1 cellular context compared by ENCODE assay signal in genomic region chr2:112481050-112481527, GRCh38.
TF ChIP-seq lines count a peak whose summit lies in the region.

No MANE protein-coding gene starts in this region.

TF ChIP-seq in HepG2, 621 proteins besides CTCF, POLR2A, EP300 and RAD21 (continued from another document and continues in another):
- TF ChIP-seq SNAPC4 (CRISPR knock-in tag; IDR thresholded peaks at IDR 0.05) = peak; percentile 39; the same call in 1 of the 2 replicates
- TF ChIP-seq ZNF614 (CRISPR knock-in tag; IDR thresholded peaks at IDR 0.05; ENCODE audit: borderline replicate concordance) = 0 out of 2 replicates have a peak, but pooled peaks have one; percentile 29
- no peak for TF ChIP-seq ARID2 (CRISPR knock-in tag; IDR thresholded peaks at IDR 0.05; ENCODE audit: borderline replicate concordance)
- 0 out of 2 replicates have a peak, but pooled peaks have one; percentile 79 for TF ChIP-seq ZNF383 (CRISPR knock-in tag; IDR thresholded peaks at IDR 0.05; ENCODE audit: borderline replicate concordance)
- TF ChIP-seq IKZF5 (CRISPR knock-in tag; IDR thresholded peaks at IDR 0.05) = peak; percentile 52; the same call in 1 of the 2 replicates
- no peak for TF ChIP-seq CREB1 (IDR thresholded peaks at IDR 0.05)
- TF ChIP-seq CREB1 (CRISPR knock-in tag; IDR thresholded peaks at IDR 0.05) = no peak
- TF ChIP-seq AGO2 (optimal IDR thresholded peaks at IDR 0.05; ENCODE audit: low read depth, low read length) = peak; percentile 35
- TF ChIP-seq TCF12 (IDR thresholded peaks at IDR 0.05) = no peak
- no peak; the same call in 1 of the 2 replicates for TF ChIP-seq TCF12 (CRISPR knock-in tag; IDR thresholded peaks at IDR 0.05)
- TF ChIP-seq PHF5A (CRISPR knock-in tag; IDR thresholded peaks at IDR 0.05; ENCODE audit: low read depth, unreplicated experiment) = no peak
- no peak for TF ChIP-seq ZNF556 (CRISPR knock-in tag; IDR thresholded peaks at IDR 0.05; ENCODE audit: borderline replicate concordance)
- TF ChIP-seq HNRNPH1 (optimal IDR thresholded peaks at IDR 0.05; ENCODE audit: low read depth, low read length) = no peak
- peak; percentile 66; the same call in 1 of the 2 replicates for TF ChIP-seq MAX (IDR thresholded peaks at IDR 0.05)
- TF ChIP-seq JUND (CRISPR knock-in tag; IDR thresholded peaks at IDR 0.05) = no peak
- no peak; the same call in 1 of the 2 replicates for TF ChIP-seq HINFP (CRISPR knock-in tag; IDR thresholded peaks at IDR 0.05; ENCODE audit: low read depth)
- TF ChIP-seq NFE2L2 (IDR thresholded peaks at IDR 0.05; ENCODE audit: low read length) = peak; percentile 16; the same call in 1 of the 2 replicates
- peak; percentile 84 for TF ChIP-seq SAP130 (CRISPR knock-in tag; IDR thresholded peaks at IDR 0.05; ENCODE audit: low read depth)
- TF ChIP-seq ZNF788 (CRISPR knock-in tag; IDR thresholded peaks at IDR 0.05; ENCODE audit: borderline replicate concordance) = peak; percentile 29; the same call in 1 of the 2 replicates
- TF ChIP-seq ELF4 (CRISPR knock-in tag; IDR thresholded peaks at IDR 0.05; ENCODE audit: borderline replicate concordance) = 0 out of 2 replicates have a peak, but pooled peaks have one; percentile 49
- peak; percentile 83 for TF ChIP-seq ASH2L (IDR thresholded peaks at IDR 0.05; ENCODE audit: insufficient read length, low read depth, low read length)
- TF ChIP-seq CBFB (CRISPR knock-in tag; IDR thresholded peaks at IDR 0.05) = peak; percentile 66; the same call in 1 of the 2 replicates
- TF ChIP-seq ZFP36 (IDR thresholded peaks at IDR 0.05; ENCODE audit: borderline replicate concordance, low read depth, low read length, partially characterized antibody) = no peak
- peak; percentile 65; the same call in 1 of the 2 replicates for TF ChIP-seq KDM5A (IDR thresholded peaks at IDR 0.05; ENCODE audit: borderline replicate concordance, low read length)
- peak; percentile 32; the same call in 1 of the 2 replicates for TF ChIP-seq PHF8 (CRISPR knock-in tag; IDR thresholded peaks at IDR 0.05)
- TF ChIP-seq ZBTB33 (CRISPR knock-in tag; IDR thresholded peaks at IDR 0.05) = no peak; the same call in 1 of the 2 replicates
- 0 out of 2 replicates have a peak, but pooled peaks have one; percentile 18 for TF ChIP-seq RELA (CRISPR knock-in tag; IDR thresholded peaks at IDR 0.05)
- 0 out of 2 replicates have a peak, but pooled peaks have one; percentile 16 for TF ChIP-seq ETV6 (CRISPR knock-in tag; conservative IDR thresholded peaks at IDR 0.05)
- TF ChIP-seq PRDM10 (CRISPR knock-in tag; IDR thresholded peaks at IDR 0.05; ENCODE audit: low read depth) = no peak; the same call in 1 of the 2 replicates
- TF ChIP-seq ZNF570 (CRISPR knock-in tag; IDR thresholded peaks at IDR 0.05; ENCODE audit: borderline replicate concordance) = no peak
- TF ChIP-seq KDM3A (CRISPR knock-in tag; IDR thresholded peaks at IDR 0.05; ENCODE audit: low read depth) = peak; percentile 71; the same call in 1 of the 2 replicates
- TF ChIP-seq ZNF704 (CRISPR knock-in tag; IDR thresholded peaks at IDR 0.05; ENCODE audit: borderline replicate concordance) = peak; percentile 75; the same call in 1 of the 2 replicates
- TF ChIP-seq CSRNP1 (CRISPR knock-in tag; IDR thresholded peaks at IDR 0.05) = no peak; the same call in 1 of the 2 replicates
- TF ChIP-seq CENPX (CRISPR knock-in tag; IDR thresholded peaks at IDR 0.05) = no peak
- no peak for TF ChIP-seq ZKSCAN1 (IDR thresholded peaks at IDR 0.05; ENCODE audit: low read length)
- TF ChIP-seq ZNF124 (CRISPR knock-in tag; IDR thresholded peaks at IDR 0.05) = peak; percentile 92
- TF ChIP-seq ZBTB20 (CRISPR knock-in tag; IDR thresholded peaks at IDR 0.05; ENCODE audit: borderline replicate concordance, low read depth) = peak; percentile 62; the same call in 1 of the 2 replicates
- TF ChIP-seq FOXC1 (CRISPR knock-in tag; IDR thresholded peaks at IDR 0.05; ENCODE audit: borderline replicate concordance) = no peak
- no peak for TF ChIP-seq CBX2 (IDR thresholded peaks at IDR 0.05; ENCODE audit: low read depth, low read length)
- no peak for TF ChIP-seq CBX2 (CRISPR knock-in tag; IDR thresholded peaks at IDR 0.05; ENCODE audit: low read depth)
- TF ChIP-seq CERS6 (CRISPR knock-in tag; IDR thresholded peaks at IDR 0.05) = peak; percentile 28; the same call in 1 of the 2 replicates
- no peak for TF ChIP-seq SP140L (CRISPR knock-in tag; IDR thresholded peaks at IDR 0.05; ENCODE audit: borderline replicate concordance)
